1 cellular context compared by ENCODE assay signal in the genomic region with DNA sequence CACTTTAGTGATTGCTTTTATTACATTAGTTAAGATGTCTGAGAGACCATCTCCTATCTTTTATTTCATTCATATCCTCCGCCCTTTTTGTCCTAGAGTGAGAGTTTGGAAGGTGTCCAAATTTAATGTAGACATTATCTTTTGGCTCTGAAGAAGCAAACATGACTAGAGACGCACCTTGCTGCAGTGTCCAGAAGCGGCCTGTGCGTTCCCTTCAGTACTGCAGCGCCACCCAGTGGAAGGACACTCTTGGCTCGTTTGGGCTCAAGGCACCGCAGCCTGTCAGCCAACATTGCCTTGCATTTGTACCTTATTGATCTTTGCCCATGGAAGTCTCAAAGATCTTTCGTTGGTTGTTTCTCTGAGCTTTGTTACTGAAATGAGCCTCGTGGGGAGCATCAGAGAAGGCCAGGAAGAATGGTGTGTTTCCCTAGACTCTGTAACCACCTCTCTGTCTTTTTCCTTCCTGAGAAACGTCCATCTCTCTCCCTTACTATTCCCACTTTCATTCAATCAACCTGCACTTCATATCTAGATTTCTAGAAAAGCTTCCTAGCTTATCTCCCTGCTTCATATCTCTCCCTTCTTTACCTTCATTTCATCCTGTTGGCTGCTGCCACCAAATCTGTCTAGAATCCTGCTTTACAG.
TF ChIP-seq lines count a peak whose summit lies in the region.

No MANE protein-coding gene starts in this region.

TF ChIP-seq in K562, 482 proteins besides CTCF, POLR2A, EP300 and RAD21 (continued from another document):
- TF ChIP-seq, protein P1, sequence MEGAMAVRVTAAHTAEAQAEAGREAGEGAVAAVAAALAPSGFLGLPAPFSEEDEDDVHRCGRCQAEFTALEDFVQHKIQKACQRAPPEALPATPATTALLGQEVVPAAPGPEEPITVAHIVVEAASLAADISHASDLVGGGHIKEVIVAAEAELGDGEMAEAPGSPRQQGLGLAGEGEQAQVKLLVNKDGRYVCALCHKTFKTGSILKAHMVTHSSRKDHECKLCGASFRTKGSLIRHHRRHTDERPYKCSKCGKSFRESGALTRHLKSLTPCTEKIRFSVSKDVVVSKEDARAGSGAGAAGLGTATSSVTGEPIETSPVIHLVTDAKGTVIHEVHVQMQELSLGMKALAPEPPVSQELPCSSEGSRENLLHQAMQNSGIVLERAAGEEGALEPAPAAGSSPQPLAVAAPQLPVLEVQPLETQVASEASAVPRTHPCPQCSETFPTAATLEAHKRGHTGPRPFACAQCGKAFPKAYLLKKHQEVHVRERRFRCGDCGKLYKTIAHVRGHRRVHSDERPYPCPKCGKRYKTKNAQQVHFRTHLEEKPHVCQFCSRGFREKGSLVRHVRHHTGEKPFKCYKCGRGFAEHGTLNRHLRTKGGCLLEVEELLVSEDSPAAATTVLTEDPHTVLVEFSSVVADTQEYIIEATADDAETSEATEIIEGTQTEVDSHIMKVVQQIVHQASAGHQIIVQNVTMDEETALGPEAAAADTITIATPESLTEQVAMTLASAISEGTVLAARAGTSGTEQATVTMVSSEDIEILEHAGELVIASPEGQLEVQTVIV (CRISPR knock-in tag; IDR thresholded peaks at IDR 0.05; ENCODE audit: borderline replicate concordance): no peak
- TF ChIP-seq, protein P2, sequence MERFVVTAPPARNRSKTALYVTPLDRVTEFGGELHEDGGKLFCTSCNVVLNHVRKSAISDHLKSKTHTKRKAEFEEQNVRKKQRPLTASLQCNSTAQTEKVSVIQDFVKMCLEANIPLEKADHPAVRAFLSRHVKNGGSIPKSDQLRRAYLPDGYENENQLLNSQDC (CRISPR knock-in tag; IDR thresholded peaks at IDR 0.05): 0 out of 2 replicates have a peak, but pooled peaks have one; percentile 11
- no peak for TF ChIP-seq ATF1 (CRISPR knock-in tag; IDR thresholded peaks at IDR 0.05)
- TF ChIP-seq ATF1 (tag; IDR thresholded peaks at IDR 0.05): 0 out of 2 replicates have a peak, but pooled peaks have one; percentile 14
- TF ChIP-seq KLF1 (tag; IDR thresholded peaks at IDR 0.05): no peak
- TF ChIP-seq SMARCA5 (IDR thresholded peaks at IDR 0.05): peak; percentile 66; the same call in 1 of the 2 replicates
- TF ChIP-seq, protein P3, sequence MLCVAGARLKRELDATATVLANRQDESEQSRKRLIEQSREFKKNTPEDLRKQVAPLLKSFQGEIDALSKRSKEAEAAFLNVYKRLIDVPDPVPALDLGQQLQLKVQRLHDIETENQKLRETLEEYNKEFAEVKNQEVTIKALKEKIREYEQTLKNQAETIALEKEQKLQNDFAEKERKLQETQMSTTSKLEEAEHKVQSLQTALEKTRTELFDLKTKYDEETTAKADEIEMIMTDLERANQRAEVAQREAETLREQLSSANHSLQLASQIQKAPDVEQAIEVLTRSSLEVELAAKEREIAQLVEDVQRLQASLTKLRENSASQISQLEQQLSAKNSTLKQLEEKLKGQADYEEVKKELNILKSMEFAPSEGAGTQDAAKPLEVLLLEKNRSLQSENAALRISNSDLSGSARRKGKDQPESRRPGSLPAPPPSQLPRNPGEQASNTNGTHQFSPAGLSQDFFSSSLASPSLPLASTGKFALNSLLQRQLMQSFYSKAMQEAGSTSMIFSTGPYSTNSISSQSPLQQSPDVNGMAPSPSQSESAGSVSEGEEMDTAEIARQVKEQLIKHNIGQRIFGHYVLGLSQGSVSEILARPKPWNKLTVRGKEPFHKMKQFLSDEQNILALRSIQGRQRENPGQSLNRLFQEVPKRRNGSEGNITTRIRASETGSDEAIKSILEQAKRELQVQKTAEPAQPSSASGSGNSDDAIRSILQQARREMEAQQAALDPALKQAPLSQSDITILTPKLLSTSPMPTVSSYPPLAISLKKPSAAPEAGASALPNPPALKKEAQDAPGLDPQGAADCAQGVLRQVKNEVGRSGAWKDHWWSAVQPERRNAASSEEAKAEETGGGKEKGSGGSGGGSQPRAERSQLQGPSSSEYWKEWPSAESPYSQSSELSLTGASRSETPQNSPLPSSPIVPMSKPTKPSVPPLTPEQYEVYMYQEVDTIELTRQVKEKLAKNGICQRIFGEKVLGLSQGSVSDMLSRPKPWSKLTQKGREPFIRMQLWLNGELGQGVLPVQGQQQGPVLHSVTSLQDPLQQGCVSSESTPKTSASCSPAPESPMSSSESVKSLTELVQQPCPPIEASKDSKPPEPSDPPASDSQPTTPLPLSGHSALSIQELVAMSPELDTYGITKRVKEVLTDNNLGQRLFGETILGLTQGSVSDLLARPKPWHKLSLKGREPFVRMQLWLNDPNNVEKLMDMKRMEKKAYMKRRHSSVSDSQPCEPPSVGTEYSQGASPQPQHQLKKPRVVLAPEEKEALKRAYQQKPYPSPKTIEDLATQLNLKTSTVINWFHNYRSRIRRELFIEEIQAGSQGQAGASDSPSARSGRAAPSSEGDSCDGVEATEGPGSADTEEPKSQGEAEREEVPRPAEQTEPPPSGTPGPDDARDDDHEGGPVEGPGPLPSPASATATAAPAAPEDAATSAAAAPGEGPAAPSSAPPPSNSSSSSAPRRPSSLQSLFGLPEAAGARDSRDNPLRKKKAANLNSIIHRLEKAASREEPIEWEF (CRISPR knock-in tag; IDR thresholded peaks at IDR 0.05): no peak
- TF ChIP-seq KLF16 (IDR thresholded peaks at IDR 0.05): 0 out of 2 replicates have a peak, but pooled peaks have one; percentile 30
- TF ChIP-seq, protein P4, sequence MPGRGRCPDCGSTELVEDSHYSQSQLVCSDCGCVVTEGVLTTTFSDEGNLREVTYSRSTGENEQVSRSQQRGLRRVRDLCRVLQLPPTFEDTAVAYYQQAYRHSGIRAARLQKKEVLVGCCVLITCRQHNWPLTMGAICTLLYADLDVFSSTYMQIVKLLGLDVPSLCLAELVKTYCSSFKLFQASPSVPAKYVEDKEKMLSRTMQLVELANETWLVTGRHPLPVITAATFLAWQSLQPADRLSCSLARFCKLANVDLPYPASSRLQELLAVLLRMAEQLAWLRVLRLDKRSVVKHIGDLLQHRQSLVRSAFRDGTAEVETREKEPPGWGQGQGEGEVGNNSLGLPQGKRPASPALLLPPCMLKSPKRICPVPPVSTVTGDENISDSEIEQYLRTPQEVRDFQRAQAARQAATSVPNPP (IDR thresholded peaks at IDR 0.05; ENCODE audit: borderline replicate concordance, insufficient read depth, insufficient read length): no peak
- no peak for TF ChIP-seq HMGN3 (IDR thresholded peaks at IDR 0.05; ENCODE audit: borderline replicate concordance, extremely low read depth, insufficient read length, low read depth, low read length)
- TF ChIP-seq, protein P5, sequence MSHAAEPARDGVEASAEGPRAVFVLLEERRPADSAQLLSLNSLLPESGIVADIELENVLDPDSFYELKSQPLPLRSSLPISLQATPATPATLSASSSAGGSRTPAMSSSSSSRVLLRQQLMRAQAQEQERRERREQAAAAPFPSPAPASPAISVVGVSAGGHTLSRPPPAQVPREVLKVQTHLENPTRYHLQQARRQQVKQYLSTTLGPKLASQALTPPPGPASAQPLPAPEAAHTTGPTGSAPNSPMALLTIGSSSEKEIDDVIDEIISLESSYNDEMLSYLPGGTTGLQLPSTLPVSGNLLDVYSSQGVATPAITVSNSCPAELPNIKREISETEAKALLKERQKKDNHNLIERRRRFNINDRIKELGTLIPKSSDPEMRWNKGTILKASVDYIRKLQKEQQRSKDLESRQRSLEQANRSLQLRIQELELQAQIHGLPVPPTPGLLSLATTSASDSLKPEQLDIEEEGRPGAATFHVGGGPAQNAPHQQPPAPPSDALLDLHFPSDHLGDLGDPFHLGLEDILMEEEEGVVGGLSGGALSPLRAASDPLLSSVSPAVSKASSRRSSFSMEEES (CRISPR knock-in tag; IDR thresholded peaks at IDR 0.05): no peak
- no peak for TF ChIP-seq CBX1 (IDR thresholded peaks at IDR 0.05; ENCODE audit: low read depth)
- TF ChIP-seq MYBL2 (IDR thresholded peaks at IDR 0.05; ENCODE audit: low read depth): no peak
- TF ChIP-seq MYBL2 (CRISPR knock-in tag; IDR thresholded peaks at IDR 0.05; ENCODE audit: borderline replicate concordance): no peak
- TF ChIP-seq, protein P6, sequence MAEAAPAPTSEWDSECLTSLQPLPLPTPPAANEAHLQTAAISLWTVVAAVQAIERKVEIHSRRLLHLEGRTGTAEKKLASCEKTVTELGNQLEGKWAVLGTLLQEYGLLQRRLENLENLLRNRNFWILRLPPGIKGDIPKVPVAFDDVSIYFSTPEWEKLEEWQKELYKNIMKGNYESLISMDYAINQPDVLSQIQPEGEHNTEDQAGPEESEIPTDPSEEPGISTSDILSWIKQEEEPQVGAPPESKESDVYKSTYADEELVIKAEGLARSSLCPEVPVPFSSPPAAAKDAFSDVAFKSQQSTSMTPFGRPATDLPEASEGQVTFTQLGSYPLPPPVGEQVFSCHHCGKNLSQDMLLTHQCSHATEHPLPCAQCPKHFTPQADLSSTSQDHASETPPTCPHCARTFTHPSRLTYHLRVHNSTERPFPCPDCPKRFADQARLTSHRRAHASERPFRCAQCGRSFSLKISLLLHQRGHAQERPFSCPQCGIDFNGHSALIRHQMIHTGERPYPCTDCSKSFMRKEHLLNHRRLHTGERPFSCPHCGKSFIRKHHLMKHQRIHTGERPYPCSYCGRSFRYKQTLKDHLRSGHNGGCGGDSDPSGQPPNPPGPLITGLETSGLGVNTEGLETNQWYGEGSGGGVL (CRISPR knock-in tag; IDR thresholded peaks at IDR 0.05): no peak
- TF ChIP-seq CC2D1A (IDR thresholded peaks at IDR 0.05): peak; percentile 64; the same call in 1 of the 2 replicates
- no peak for TF ChIP-seq TSC22D4 (tag; IDR thresholded peaks at IDR 0.05)
- no peak for TF ChIP-seq FOXA3 (CRISPR knock-in tag; conservative IDR thresholded peaks at IDR 0.05 in 1 of 2, IDR thresholded peaks at IDR 0.05 in 1 of 2)
- TF ChIP-seq, protein P7, sequence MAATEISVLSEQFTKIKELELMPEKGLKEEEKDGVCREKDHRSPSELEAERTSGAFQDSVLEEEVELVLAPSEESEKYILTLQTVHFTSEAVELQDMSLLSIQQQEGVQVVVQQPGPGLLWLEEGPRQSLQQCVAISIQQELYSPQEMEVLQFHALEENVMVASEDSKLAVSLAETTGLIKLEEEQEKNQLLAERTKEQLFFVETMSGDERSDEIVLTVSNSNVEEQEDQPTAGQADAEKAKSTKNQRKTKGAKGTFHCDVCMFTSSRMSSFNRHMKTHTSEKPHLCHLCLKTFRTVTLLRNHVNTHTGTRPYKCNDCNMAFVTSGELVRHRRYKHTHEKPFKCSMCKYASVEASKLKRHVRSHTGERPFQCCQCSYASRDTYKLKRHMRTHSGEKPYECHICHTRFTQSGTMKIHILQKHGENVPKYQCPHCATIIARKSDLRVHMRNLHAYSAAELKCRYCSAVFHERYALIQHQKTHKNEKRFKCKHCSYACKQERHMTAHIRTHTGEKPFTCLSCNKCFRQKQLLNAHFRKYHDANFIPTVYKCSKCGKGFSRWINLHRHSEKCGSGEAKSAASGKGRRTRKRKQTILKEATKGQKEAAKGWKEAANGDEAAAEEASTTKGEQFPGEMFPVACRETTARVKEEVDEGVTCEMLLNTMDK (IDR thresholded peaks at IDR 0.05; ENCODE audit: borderline replicate concordance, insufficient read depth, low read depth, low read length, poor library complexity, severe bottlenecking): peak; percentile 84
- TF ChIP-seq EWSR1 (IDR thresholded peaks at IDR 0.05; ENCODE audit: borderline replicate concordance, low read depth, partially characterized antibody): no peak
- no peak for TF ChIP-seq HDAC1 (IDR thresholded peaks at IDR 0.05)
- TF ChIP-seq, protein P8, sequence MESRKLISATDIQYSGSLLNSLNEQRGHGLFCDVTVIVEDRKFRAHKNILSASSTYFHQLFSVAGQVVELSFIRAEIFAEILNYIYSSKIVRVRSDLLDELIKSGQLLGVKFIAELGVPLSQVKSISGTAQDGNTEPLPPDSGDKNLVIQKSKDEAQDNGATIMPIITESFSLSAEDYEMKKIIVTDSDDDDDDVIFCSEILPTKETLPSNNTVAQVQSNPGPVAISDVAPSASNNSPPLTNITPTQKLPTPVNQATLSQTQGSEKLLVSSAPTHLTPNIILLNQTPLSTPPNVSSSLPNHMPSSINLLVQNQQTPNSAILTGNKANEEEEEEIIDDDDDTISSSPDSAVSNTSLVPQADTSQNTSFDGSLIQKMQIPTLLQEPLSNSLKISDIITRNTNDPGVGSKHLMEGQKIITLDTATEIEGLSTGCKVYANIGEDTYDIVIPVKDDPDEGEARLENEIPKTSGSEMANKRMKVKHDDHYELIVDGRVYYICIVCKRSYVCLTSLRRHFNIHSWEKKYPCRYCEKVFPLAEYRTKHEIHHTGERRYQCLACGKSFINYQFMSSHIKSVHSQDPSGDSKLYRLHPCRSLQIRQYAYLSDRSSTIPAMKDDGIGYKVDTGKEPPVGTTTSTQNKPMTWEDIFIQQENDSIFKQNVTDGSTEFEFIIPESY (CRISPR knock-in tag; IDR thresholded peaks at IDR 0.05): peak; percentile 85
- TF ChIP-seq ZNF121 (CRISPR knock-in tag; conservative IDR thresholded peaks at IDR 0.05): peak; percentile 99
- peak; percentile 56; the same call in 1 of the 2 replicates for TF ChIP-seq CREM (IDR thresholded peaks at IDR 0.05; ENCODE audit: low read depth)
- no peak for TF ChIP-seq TAF7 (tag; IDR thresholded peaks at IDR 0.05)
- TF ChIP-seq, protein P9, sequence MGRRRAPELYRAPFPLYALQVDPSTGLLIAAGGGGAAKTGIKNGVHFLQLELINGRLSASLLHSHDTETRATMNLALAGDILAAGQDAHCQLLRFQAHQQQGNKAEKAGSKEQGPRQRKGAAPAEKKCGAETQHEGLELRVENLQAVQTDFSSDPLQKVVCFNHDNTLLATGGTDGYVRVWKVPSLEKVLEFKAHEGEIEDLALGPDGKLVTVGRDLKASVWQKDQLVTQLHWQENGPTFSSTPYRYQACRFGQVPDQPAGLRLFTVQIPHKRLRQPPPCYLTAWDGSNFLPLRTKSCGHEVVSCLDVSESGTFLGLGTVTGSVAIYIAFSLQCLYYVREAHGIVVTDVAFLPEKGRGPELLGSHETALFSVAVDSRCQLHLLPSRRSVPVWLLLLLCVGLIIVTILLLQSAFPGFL (CRISPR knock-in tag; IDR thresholded peaks at IDR 0.05): no peak
- TF ChIP-seq, protein P10, sequence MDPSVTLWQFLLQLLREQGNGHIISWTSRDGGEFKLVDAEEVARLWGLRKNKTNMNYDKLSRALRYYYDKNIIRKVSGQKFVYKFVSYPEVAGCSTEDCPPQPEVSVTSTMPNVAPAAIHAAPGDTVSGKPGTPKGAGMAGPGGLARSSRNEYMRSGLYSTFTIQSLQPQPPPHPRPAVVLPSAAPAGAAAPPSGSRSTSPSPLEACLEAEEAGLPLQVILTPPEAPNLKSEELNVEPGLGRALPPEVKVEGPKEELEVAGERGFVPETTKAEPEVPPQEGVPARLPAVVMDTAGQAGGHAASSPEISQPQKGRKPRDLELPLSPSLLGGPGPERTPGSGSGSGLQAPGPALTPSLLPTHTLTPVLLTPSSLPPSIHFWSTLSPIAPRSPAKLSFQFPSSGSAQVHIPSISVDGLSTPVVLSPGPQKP (CRISPR knock-in tag; IDR thresholded peaks at IDR 0.05): no peak
- no peak for TF ChIP-seq SMARCB1 (IDR thresholded peaks at IDR 0.05; ENCODE audit: insufficient read length, low read depth)
- no peak for TF ChIP-seq NFYB (IDR thresholded peaks at IDR 0.05; ENCODE audit: extremely low read depth, insufficient read length)
- TF ChIP-seq SMAD4 (CRISPR knock-in tag; conservative IDR thresholded peaks at IDR 0.05): 0 out of 2 replicates have a peak, but pooled peaks have one; percentile 21
- TF ChIP-seq ETV1 (tag; conservative IDR thresholded peaks at IDR 0.05; ENCODE audit: low read depth): no peak
- no peak for TF ChIP-seq ZNF224 (CRISPR knock-in tag; IDR thresholded peaks at IDR 0.05)
TF ChIP-seq in K562: peak in this region for 27.
